Comparison of ENCODE assay signal across 20 cellular contexts in the genomic region with DNA sequence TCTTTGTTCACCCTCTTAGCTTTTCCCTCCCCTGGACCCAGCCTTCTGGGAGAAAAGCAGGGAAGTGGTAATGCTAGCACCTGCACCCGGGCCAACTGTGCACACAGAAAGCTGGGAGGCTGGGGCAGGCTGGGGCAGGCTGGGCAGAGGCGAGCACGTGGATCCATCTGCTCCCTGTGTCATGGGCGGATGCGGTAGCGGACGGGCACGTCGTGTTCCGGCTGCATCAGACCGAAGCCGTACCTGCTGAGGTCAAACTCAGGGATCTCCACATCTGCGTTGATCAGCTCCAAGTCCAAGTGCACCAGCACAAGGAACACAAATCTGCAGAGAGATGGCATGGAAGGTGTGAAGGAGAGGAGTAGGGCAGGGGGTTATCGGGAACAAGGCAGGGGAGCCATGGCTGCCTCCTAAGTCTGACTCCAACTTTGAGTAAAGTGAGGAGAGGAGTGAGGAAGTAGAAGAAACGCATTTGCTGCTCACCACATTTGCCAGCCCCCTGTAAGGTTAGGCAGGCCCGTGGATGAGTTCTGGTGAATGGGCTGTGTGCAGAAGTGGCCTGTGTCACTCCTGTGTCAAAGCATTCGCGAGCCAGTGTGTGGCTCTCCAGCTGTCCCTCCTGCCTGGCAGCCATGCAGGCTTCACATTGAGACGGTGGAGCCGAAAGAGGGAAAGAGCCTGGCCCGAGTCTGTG. TPM values are rescaled to one million over a fixed set of nuclear protein-coding genes. Genes with fewer than 3 reads are reported as not detected.
DNase-seq lines count a peak whose midpoint lies in the region; ATAC-seq, FAIRE-seq and TF ChIP-seq lines count a peak whose summit lies in the region.
"Had no signal": no experiment of that assay in that cellular context is flagged by ENCODE, and none has a peak within 500 bp of the region (broad histone marks: within the 10 kb centered on the region; RNA-seq: fewer than 3 reads in every experiment).

No MANE protein-coding gene starts in this region.

- ATAC-seq in GM18502 (IDR thresholded peaks at IDR 0.05; ENCODE audit: poor library complexity, unreplicated experiment), result no peak
- ATAC-seq in SK-N-SH treated with all-trans-retinoic acid at 6 μM for 48 hours, result no peak
- ATAC-seq: left cardiac atrium had no signal

- H3K27me3 ChIP-seq in BLaER1 treated with 17β-estradiol and CSF1 and Interleukin-3, amounts not matched to agents 10 nM and 100 nM, result no peaks in the 10 kb centered on the region
- H3K27me3 ChIP-seq in ascending aorta (no peaks in the 10 kb centered on the region), neural cell (ENCODE audit: insufficient read depth, low read depth, low read length) (no peaks in the 10 kb centered on the region)
- H3K27me3 ChIP-seq: ovary had no signal

- peak overlapping the region in 8 of 11 experiments; percentile 5 to 88 (median 20); a peak in 14 of 22 replicates for H3K4me2 ChIP-seq in BLaER1 treated with 17β-estradiol and CSF1 and Interleukin-3, amounts not matched to agents 10 nM and 100 nM
- H3K4me2 ChIP-seq in neural cell (ENCODE audit: low read length), result no peak overlapping the region

- no peak for TF ChIP-seq EP300 in neural cell (conservative IDR thresholded peaks at IDR 0.05; ENCODE audit: poor library complexity, severe bottlenecking)

- no peak overlapping the region for H3K4me3 ChIP-seq in BLaER1 treated with 17β-estradiol and CSF1 and Interleukin-3, amounts not matched to agents 10 nM and 100 nM
- H3K4me3 ChIP-seq in ascending aorta, result no peak overlapping the region
- H3K4me3 ChIP-seq in neural cell (ENCODE audit: low read length), result no peak overlapping the region
- H3K4me3 ChIP-seq in kidney (ENCODE audit: low read length in 2 of 2), result no peak overlapping the region
- H3K4me3 ChIP-seq in lower leg skin (ENCODE audit: low read depth, poor library complexity, severe bottlenecking), result no peak overlapping the region
- H3K4me3 ChIP-seq: mucosa of descending colon, ovary, skin epidermis had no signal

- H3K9me2 ChIP-seq in neural cell (ENCODE audit: insufficient read depth, low read length), result no peaks in the 10 kb centered on the region

- H3K9me3 ChIP-seq in BLaER1 treated with 17β-estradiol and CSF1 and Interleukin-3, amounts not matched to agents 10 nM and 100 nM (replicated peaks in 1 of 11), result no peaks in the 10 kb centered on the region
- H3K9me3 ChIP-seq in ascending aorta (no peaks in the 10 kb centered on the region), neural cell (ENCODE audit: low read length) (no peaks in the 10 kb centered on the region), kidney (ENCODE audit: control insufficient read depth in 1 of 2, low read length in 2 of 2) (no peaks in the 10 kb centered on the region)
- H3K9me3 ChIP-seq: mucosa of descending colon, ovary had no signal

- DNase-seq in NCI-H1694 (lab: John Stamatoyannopoulos, UW) (peak; percentile 63), ascending aorta (ENCODE audit: low spot score in 2 of 2) (no peak), kidney (no peak), lower leg skin (ENCODE audit: low spot score in 2 of 2) (no peak)
- DNase-seq: activated CD4-positive, alpha-beta T cell treated with anti-CD3 and anti-CD28 coated beads for 1 hour; activated gamma-delta T cell treated with Interleukin-2 at 50 U/mL for 16 hours; left cardiac atrium; ovary; stimulated activated CD4-positive, alpha-beta T cell treated with anti-CD3 and anti-CD28 coated beads, Interleukin-4, amount 100 ng/mL, for 4 hours; stimulated activated CD8-positive, alpha-beta memory T cell treated with anti-CD3 and anti-CD28 coated beads, Interleukin-4, amount 100 ng/mL, for 48 hours; T-helper 9 cell had no signal

- no peaks in the 10 kb centered on the region for H3K36me3 ChIP-seq in BLaER1 treated with 17β-estradiol and CSF1 and Interleukin-3, amounts not matched to agents 10 nM and 100 nM
- peaks cover 41 to 52% of the 10 kb centered on the region in 2 donors for H3K36me3 ChIP-seq in ascending aorta
- no peaks in the 10 kb centered on the region for H3K36me3 ChIP-seq in neural cell (ENCODE audit: insufficient read depth, low read length)
- no peaks in the 10 kb centered on the region for H3K36me3 ChIP-seq in kidney (ENCODE audit: control insufficient read depth in 1 of 2, insufficient read depth in 2 of 2, low read length in 2 of 2)
- H3K36me3 ChIP-seq: ovary had no signal

- TF ChIP-seq CTCF in ascending aorta (IDR thresholded peaks at IDR 0.05) (no peak), neural cell (IDR thresholded peaks at IDR 0.05; ENCODE audit: poor library complexity, severe bottlenecking) (no peak), kidney (IDR thresholded peaks at IDR 0.05; ENCODE audit: borderline replicate concordance, extremely low read depth, insufficient read depth) (no peak), lower leg skin (IDR thresholded peaks at IDR 0.05) (no peak)

- no peak overlapping the region for H3K27ac ChIP-seq in BLaER1 treated with 17β-estradiol and CSF1 and Interleukin-3, amounts not matched to agents 10 nM and 100 nM
- H3K27ac ChIP-seq in ascending aorta (peak overlapping the region; percentile 62 to 70), neural cell (ENCODE audit: low read length) (peak overlapping the region; percentile 51), kidney (ENCODE audit: low read depth in 2 of 2, low read length in 2 of 2) (no peak overlapping the region)
- H3K27ac ChIP-seq: ovary, skin epidermis had no signal

- no peak for TF ChIP-seq RAD21 in neural cell (conservative IDR thresholded peaks at IDR 0.05)

- H4K20me1 ChIP-seq in BLaER1 treated with 17β-estradiol and CSF1 and Interleukin-3, amounts not matched to agents 10 nM and 100 nM, result peaks cover 0 to 4% (median 0%) of the 10 kb centered on the region in 11 experiments; a peak in 2 of 22 replicates
- H4K20me1 ChIP-seq in neural cell (ENCODE audit: insufficient read depth), result no peaks in the 10 kb centered on the region

- intact Hi-C loops in ascending aorta (cut with DNase I), result loop anchor here (1.0 to 2.0 kb wide), 3 partner anchors 25 to 174 kb away; partner anchors contain the start of gene KCNB1
- intact Hi-C loops in kidney (cut with DNase I), result loop anchor here (10.0 kb wide), 1 partner anchor 173 kb away; no protein-coding TSS in a partner anchor
- intact Hi-C loops in lower leg skin (cut with DNase I; ENCODE audit: low total_unique reads), result no loop called here

- TF ChIP-seq POLR2A in lower leg skin (IDR thresholded peaks at IDR 0.05), result no peak

- H3K9ac ChIP-seq in BLaER1 treated with 17β-estradiol and CSF1 and Interleukin-3, amounts not matched to agents 10 nM and 100 nM, result no peak overlapping the region; a peak in 1 of 22 replicates
- H3K9ac ChIP-seq in neural cell (ENCODE audit: low read length), result peak overlapping the region; percentile 27
- no peak overlapping the region for H3K9ac ChIP-seq in kidney (ENCODE audit: low read length in 2 of 2)

- H3F3A ChIP-seq in neural cell (ENCODE audit: insufficient read depth, low read length, poor library complexity, severe bottlenecking), result no peaks in the 10 kb centered on the region

- peaks cover 19 to 72% (median 60%) of the 10 kb centered on the region in 10 experiments for H3K4me1 ChIP-seq in BLaER1 treated with 17β-estradiol and CSF1 and Interleukin-3, amounts not matched to agents 10 nM and 100 nM
- peaks cover 10 to 55% of the 10 kb centered on the region in 2 donors for H3K4me1 ChIP-seq in ascending aorta
- H3K4me1 ChIP-seq in kidney (ENCODE audit: control insufficient read depth in 1 of 2, insufficient read depth in 1 of 2, low read depth in 1 of 2, low read length in 2 of 2), result no peaks in the 10 kb centered on the region

- FAIRE-seq in kidney (lab: Jason Lieb, UNC), result no peak
- FAIRE-seq: endometrium had no signal

- WGBS in lower leg skin, 2 donors, result 59 to 68% methylated on average over 21 of the region's 21 CpGs

- no peaks in the 10 kb centered on the region for H3K79me2 ChIP-seq in neural cell (replicated peaks; ENCODE audit: insufficient read depth, low read length)

- H2AFZ ChIP-seq in neural cell (ENCODE audit: low read depth, low read length), result no peak overlapping the region

TF ChIP-seq in neural cell, 6 proteins besides CTCF, POLR2A, EP300 and RAD21 (continues in another document):
- TF ChIP-seq TAF1 (IDR thresholded peaks at IDR 0.05; ENCODE audit: low read depth) (no peak), MXI1 (conservative IDR thresholded peaks at IDR 0.05; ENCODE audit: poor library complexity, severe bottlenecking) (no peak)

TF ChIP-seq in SK-N-SH treated with all-trans-retinoic acid at 6 μM for 48 hours, 23 proteins besides CTCF, POLR2A, EP300 and RAD21:
- TF ChIP-seq ZNF70 (CRISPR knock-in tag; IDR thresholded peaks at IDR 0.05) (no peak), GLIS3 (CRISPR knock-in tag; IDR thresholded peaks at IDR 0.05) (no peak), CSDC2 (CRISPR knock-in tag; IDR thresholded peaks at IDR 0.05) (no peak), OSR1 (CRISPR knock-in tag; IDR thresholded peaks at IDR 0.05) (no peak), ZFP30 (CRISPR knock-in tag; IDR thresholded peaks at IDR 0.05) (no peak), TOX (CRISPR knock-in tag; IDR thresholded peaks at IDR 0.05; ENCODE audit: borderline replicate concordance) (no peak)
- TF ChIP-seq, protein P1, sequence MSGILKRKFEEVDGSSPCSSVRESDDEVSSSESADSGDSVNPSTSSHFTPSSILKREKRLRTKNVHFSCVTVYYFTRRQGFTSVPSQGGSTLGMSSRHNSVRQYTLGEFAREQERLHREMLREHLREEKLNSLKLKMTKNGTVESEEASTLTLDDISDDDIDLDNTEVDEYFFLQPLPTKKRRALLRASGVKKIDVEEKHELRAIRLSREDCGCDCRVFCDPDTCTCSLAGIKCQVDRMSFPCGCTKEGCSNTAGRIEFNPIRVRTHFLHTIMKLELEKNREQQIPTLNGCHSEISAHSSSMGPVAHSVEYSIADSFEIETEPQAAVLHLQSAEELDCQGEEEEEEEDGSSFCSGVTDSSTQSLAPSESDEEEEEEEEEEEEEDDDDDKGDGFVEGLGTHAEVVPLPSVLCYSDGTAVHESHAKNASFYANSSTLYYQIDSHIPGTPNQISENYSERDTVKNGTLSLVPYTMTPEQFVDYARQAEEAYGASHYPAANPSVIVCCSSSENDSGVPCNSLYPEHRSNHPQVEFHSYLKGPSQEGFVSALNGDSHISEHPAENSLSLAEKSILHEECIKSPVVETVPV (CRISPR knock-in tag; IDR thresholded peaks at IDR 0.05), result no peak

RNA-seq across cellular contexts. Expression of gene KCNB1, which starts 25.4 kb away (rescaled TPM):
- total RNA-seq in ascending aorta (not detected), kidney (1.2 TPM), lower leg skin (1 to 10 TPM in 1 of 4 donors, under 1 TPM in 3; 0.30 to 5.2 (median 0.81) TPM)
- polyA plus RNA-seq in neural cell (3.6 and 4.4 TPM in 2 replicates), kidney (ENCODE audit: insufficient read depth, low read depth, low replicate concordance) (0.26 TPM)
- polyA minus RNA-seq in neural cell, result 14.6 and 19.7 TPM in 2 replicates
- total RNA-seq: fibroblast of villous mesenchyme had no signal
- polyA plus RNA-seq: IgD-negative memory B cell had no signal

Comparison
In these comparisons a context has a peak if more than half of its experiments do, and no peak if none do; other contexts are left out.
1. H3K27ac ChIP-seq: peak in ascending aorta (2 of 2) and neural cell (single experiment); none in BLaER1 treated with 17β-estradiol and CSF1 and Interleukin-3, amounts not matched to agents 10 nM and 100 nM (0 of 11) and kidney (0 of 2).